Comparison of ENCODE assay signal across 21 cellular contexts in genomic region chrX:1598021-1598875, GRCh38. TPM values are rescaled to one million over a fixed set of nuclear protein-coding genes. Genes with fewer than 3 reads are reported as not detected.
A peak's percentile ranks its signal among the peaks of the same experiment; 100 is the strongest.
DNase-seq lines count a peak whose midpoint lies in the region; ATAC-seq and TF ChIP-seq lines count a peak whose summit lies in the region.
"Had no signal": no experiment of that assay in that cellular context is flagged by ENCODE, and none has a peak within 500 bp of the region (broad histone marks: within the 10 kb centered on the region; RNA-seq: fewer than 3 reads in every experiment).

No MANE protein-coding gene starts in this region.

- intact Hi-C loops in upper lobe of right lung (cut with DNase I) (no loop called here), MCF 10A (cut with micrococcal nuclease) (no loop called here)

- no peak overlapping the region for H3K4me3 ChIP-seq in upper lobe of right lung
- H3K4me3 ChIP-seq: adrenal gland, gastroesophageal sphincter, lung, SJSA1 had no signal

- H3K36me3 ChIP-seq in upper lobe of right lung = peaks cover 97% of the 10 kb centered on the region

- H3K9me3 ChIP-seq in T-helper 17 cell (ENCODE audit: control insufficient read depth, low read length, poor library complexity, severe bottlenecking) (peaks cover 2% of the 10 kb centered on the region), upper lobe of right lung (no peaks in the 10 kb centered on the region)
- H3K9me3 ChIP-seq: adrenal gland, gastroesophageal sphincter, SJSA1 had no signal

- H3K27me3 Mint-ChIP-seq in stimulated activated naive CD8-positive, alpha-beta T cell treated with anti-CD3 and anti-CD28 coated beads, Interleukin-15, amount 100 ng/mL, for 72 hours = no peaks in the 10 kb centered on the region
- H3K27me3 Mint-ChIP-seq in T-helper 17 cell = no peaks in the 10 kb centered on the region
- no peaks in the 10 kb centered on the region for H3K27me3 Mint-ChIP-seq in MCF 10A (ENCODE audit: insufficient read depth, unreplicated experiment)
- H3K27me3 Mint-ChIP-seq: activated CD4-positive, alpha-beta T cell treated with anti-CD3 and anti-CD28 coated beads, Interleukin-2, amount 10 ng/mL, durations not matched to agents 7 days and 5 days had no signal

- peak in 1 of 2 donors; percentile 18 for DNase-seq in stimulated activated naive CD8-positive, alpha-beta T cell treated with anti-CD3 and anti-CD28 coated beads, Interleukin-15, amount 100 ng/mL, for 72 hours
- no peak for DNase-seq in stimulated activated naive CD8-positive, alpha-beta T cell treated with anti-CD3 and anti-CD28 coated beads, Interleukin-15, Interleukin-2, amounts not matched to agents 100 U/mL and 50 U/mL, for 24 hours
- DNase-seq in T-helper 17 cell = no peak
- DNase-seq in mesenteric fat pad (ENCODE audit: low spot score) = peak; percentile 81
- peak; percentile 58 for DNase-seq in upper lobe of right lung
- no peak for DNase-seq in MCF 10A (ENCODE audit: unreplicated experiment)
- no peak for DNase-seq in effector CD4-positive, alpha-beta T cell
- DNase-seq in substantia nigra (lab: John Stamatoyannopoulos, UW) = no peak
- DNase-seq: activated CD4-positive, alpha-beta T cell treated with anti-CD3 and anti-CD28 coated beads, Interleukin-2, amount 10 ng/mL, durations not matched to agents 7 days and 5 days; activated T-cell treated with anti-CD3 and anti-CD28 coated beads, Interleukin-2, amount 50 U/mL, for 4 hours; cerebellar nuclear complex; COR-L47; NCI-H1930; NCI-H510A; stimulated activated CD4-positive, alpha-beta T cell treated with anti-CD3 and anti-CD28 coated beads, Interleukin-2, amount 100 ng/mL, for 24 hours had no signal

- H3K9me3 Mint-ChIP-seq in stimulated activated naive CD8-positive, alpha-beta T cell treated with anti-CD3 and anti-CD28 coated beads, Interleukin-15, amount 100 ng/mL, for 72 hours = no peaks in the 10 kb centered on the region
- H3K9me3 Mint-ChIP-seq in MCF 10A (ENCODE audit: unreplicated experiment) = no peaks in the 10 kb centered on the region
- H3K9me3 Mint-ChIP-seq: activated CD4-positive, alpha-beta T cell treated with anti-CD3 and anti-CD28 coated beads, Interleukin-2, amount 10 ng/mL, durations not matched to agents 7 days and 5 days; activated T-cell treated with anti-CD3 and anti-CD28 coated beads, Interleukin-2, amount 50 U/mL, for 4 hours had no signal

- no TSS peak for BruUV-seq in MCF 10A (replicated peaks; lab: Mats Ljungman, UMichigan)

- no peak overlapping the region for H3K4me3 Mint-ChIP-seq in stimulated activated naive CD8-positive, alpha-beta T cell treated with anti-CD3 and anti-CD28 coated beads, Interleukin-15, amount 100 ng/mL, for 72 hours
- peak overlapping the region; percentile 15 for H3K4me3 Mint-ChIP-seq in T-helper 17 cell
- H3K4me3 Mint-ChIP-seq in MCF 10A (ENCODE audit: unreplicated experiment) = no peak overlapping the region
- H3K4me3 Mint-ChIP-seq: activated CD4-positive, alpha-beta T cell treated with anti-CD3 and anti-CD28 coated beads, Interleukin-2, amount 10 ng/mL, durations not matched to agents 7 days and 5 days; activated T-cell treated with anti-CD3 and anti-CD28 coated beads, Interleukin-2, amount 50 U/mL, for 4 hours had no signal

- POLR2A ChIA-PET in MCF 10A (lab: Yijun Ruan, JAX) = no interaction called here

- no peak overlapping the region for H3K27ac ChIP-seq in upper lobe of right lung
- H3K27ac ChIP-seq in substantia nigra (ENCODE audit: low read depth, low read length, poor library complexity, severe bottlenecking) = no peak overlapping the region
- H3K27ac ChIP-seq: adrenal gland, gastroesophageal sphincter, SJSA1 had no signal

- H3K4me1 Mint-ChIP-seq in stimulated activated naive CD8-positive, alpha-beta T cell treated with anti-CD3 and anti-CD28 coated beads, Interleukin-15, amount 100 ng/mL, for 72 hours = peaks cover 30% of the 10 kb centered on the region
- peaks cover 10% of the 10 kb centered on the region for H3K4me1 Mint-ChIP-seq in T-helper 17 cell
- H3K4me1 Mint-ChIP-seq in MCF 10A (ENCODE audit: insufficient read depth, unreplicated experiment) = peaks cover 4% of the 10 kb centered on the region

- H3K36me3 Mint-ChIP-seq in T-helper 17 cell (ENCODE audit: low read depth) (peaks cover 5% of the 10 kb centered on the region), MCF 10A (ENCODE audit: insufficient read depth, unreplicated experiment) (peaks cover 97% of the 10 kb centered on the region)

- H3K27me3 ChIP-seq in upper lobe of right lung = no peaks in the 10 kb centered on the region
- H3K27me3 ChIP-seq: adrenal gland, gastroesophageal sphincter, SJSA1 had no signal

- peak; percentile 33 for ATAC-seq in stimulated activated naive CD8-positive, alpha-beta T cell treated with anti-CD3 and anti-CD28 coated beads, Interleukin-15, amount 100 ng/mL, for 72 hours
- ATAC-seq in stimulated activated naive CD8-positive, alpha-beta T cell treated with anti-CD3 and anti-CD28 coated beads, Interleukin-15, Interleukin-2, amounts not matched to agents 100 U/mL and 50 U/mL, for 24 hours = no peak
- ATAC-seq in T-helper 17 cell (no peak), upper lobe of right lung (no peak)
- ATAC-seq: gastroesophageal sphincter had no signal

- peak overlapping the region in 1 of 2 donors; percentile 78 for H3K27ac Mint-ChIP-seq in stimulated activated naive CD8-positive, alpha-beta T cell treated with anti-CD3 and anti-CD28 coated beads, Interleukin-15, amount 100 ng/mL, for 72 hours
- H3K27ac Mint-ChIP-seq in T-helper 17 cell = peak overlapping the region; percentile 49
- no peak overlapping the region for H3K27ac Mint-ChIP-seq in MCF 10A (ENCODE audit: low read depth, unreplicated experiment)
- H3K27ac Mint-ChIP-seq: activated CD4-positive, alpha-beta T cell treated with anti-CD3 and anti-CD28 coated beads, Interleukin-2, amount 10 ng/mL, durations not matched to agents 7 days and 5 days had no signal

- CTCF ChIA-PET in MCF 10A (lab: Yijun Ruan, JAX) = no interaction called here

- H3K4me1 ChIP-seq in upper lobe of right lung = peaks cover 10% of the 10 kb centered on the region

- TF ChIP-seq CTCF in upper lobe of right lung (IDR thresholded peaks at IDR 0.05) (no peak), MCF 10A (IDR thresholded peaks at IDR 0.05; ENCODE audit: unreplicated experiment) (no peak)

RNA-seq across cellular contexts. Expression of gene AKAP17A, which starts 6.8 kb away (rescaled TPM):
- total RNA-seq in T-helper 17 cell = 100 to 1,000 TPM in 1 of 2 donors, 10 to 100 TPM in 1; 98.7 to 102 TPM
- 31.4 TPM for total RNA-seq in mesenteric fat pad
- total RNA-seq in upper lobe of right lung = 46.3 TPM
- total RNA-seq in MCF 10A (2022) = 76.2 TPM in 2 replicates

RNA-seq across cellular contexts. Expression of gene ASMT, which starts 16.6 kb away (rescaled TPM):
- total RNA-seq in T-helper 17 cell (under 1 TPM; 0.52 to 0.57 TPM), mesenteric fat pad (not detected), upper lobe of right lung (not detected), MCF 10A (2022) (not detected in 2 replicates)
- total RNA-seq: activated CD4-positive, alpha-beta T cell treated with anti-CD3 and anti-CD28 coated beads, Interleukin-2, amount 10 ng/mL, durations not matched to agents 7 days and 5 days; M059J; right cardiac atrium; SJSA1 had no signal

Comparison
In these comparisons a context has a peak if more than half of its experiments do, and no peak if none do; other contexts are left out.
1. DNase-seq: peak in mesenteric fat pad (single experiment) and upper lobe of right lung (single experiment); none in stimulated activated naive CD8-positive, alpha-beta T cell treated with anti-CD3 and anti-CD28 coated beads, Interleukin-15, Interleukin-2, amounts not matched to agents 100 U/mL and 50 U/mL, for 24 hours (single experiment), T-helper 17 cell (0 of 3), MCF 10A (single experiment), effector CD4-positive, alpha-beta T cell (single experiment) and substantia nigra (0 of 49).